In the genomic region with DNA sequence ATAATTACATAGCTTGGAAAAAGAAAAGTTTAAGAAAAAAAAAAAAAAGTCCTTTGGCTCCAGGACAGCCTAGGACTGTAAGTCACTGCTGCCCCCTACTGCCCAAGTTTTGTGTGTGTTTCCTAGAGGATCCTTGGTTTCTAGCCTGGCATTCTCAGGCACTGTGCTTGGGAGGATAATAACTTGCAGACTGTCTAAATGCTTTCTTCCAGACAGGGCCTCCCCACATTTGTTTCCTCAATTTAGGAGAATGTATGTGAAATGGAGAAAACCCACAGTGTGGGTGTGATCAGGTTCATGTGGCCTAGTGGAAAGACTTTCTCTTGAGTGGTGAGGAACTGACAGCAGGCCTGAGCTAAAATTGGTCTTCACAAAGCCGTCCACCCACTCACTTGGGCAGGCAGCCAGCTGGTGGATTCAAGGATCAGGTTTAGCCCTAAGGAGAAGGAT, we compare ENCODE assay signal across 8 cellular contexts.
DNase-seq lines count a peak whose midpoint lies in the region; ATAC-seq and TF ChIP-seq lines count a peak whose summit lies in the region.

No MANE protein-coding gene starts in this region.

- H3K27me3 ChIP-seq in neural progenitor cell (no peaks in the 10 kb centered on the region), transverse colon (no peaks in the 10 kb centered on the region)

- H4K20me1 ChIP-seq in neural progenitor cell (ENCODE audit: low read depth) = peaks cover 6% of the 10 kb centered on the region

- no peaks in the 10 kb centered on the region for H3K79me2 ChIP-seq in neural progenitor cell (ENCODE audit: low read depth)

- H2AFZ ChIP-seq in neural progenitor cell (replicated peaks) = no peak overlapping the region

- TF ChIP-seq EP300 in transverse colon (IDR thresholded peaks at IDR 0.05; ENCODE audit: low read depth) = no peak

- H3K9ac ChIP-seq in neural progenitor cell = no peak overlapping the region

- H3F3A ChIP-seq in neural progenitor cell (ENCODE audit: low read depth) = no peaks in the 10 kb centered on the region

- no peaks in the 10 kb centered on the region for H3K36me3 ChIP-seq in neural progenitor cell
- H3K36me3 ChIP-seq in transverse colon = no peaks in the 10 kb centered on the region

- no peak overlapping the region for H3K27ac Mint-ChIP-seq in neural progenitor cell

- ATAC-seq in HG03159 (IDR thresholded peaks at IDR 0.05; ENCODE audit: unreplicated experiment) = peak; percentile 64
- ATAC-seq in GM21723 (IDR thresholded peaks at IDR 0.05; ENCODE audit: unreplicated experiment) = no peak

- DNase-seq in Daoy (ENCODE audit: low read depth) (peak; percentile 72), NCI-H526 treated with DMSO at 0.1 percent for 48 hours (lab: John Stamatoyannopoulos, UW) (peak; percentile 44), fibroblast of gingiva (ENCODE audit: low read depth) (peak; percentile 72), neural progenitor cell (ENCODE audit: low spot score) (peak; percentile 88), transverse colon (peak; percentile 82)
- DNase-seq in activated CD8-positive, alpha-beta memory T cell treated with anti-CD3 and anti-CD28 coated beads, Interleukin-2, amount 50 U/mL, for 4 hours = peak; percentile 25

- in situ Hi-C loops in transverse colon (cut with MboI; ENCODE audit: low pct_ligation_motif_present in 1 of 4, low pct_unique_long_range_greater_than_20kb in 1 of 4, low sequenced_read_pairs in 3 of 4) = loop anchor here (5.0 to 10.0 kb wide), 3 partner anchors 336 to 341 kb away; no protein-coding TSS in a partner anchor

- 42% methylated on average over 1 of the region's 1 CpG; no CpG with 5 or more reads in 1 of the 2 donors for WGBS in transverse colon (ENCODE audit: low coverage in 1 of 2), 2 donors

- H3K4me3 ChIP-seq in neural progenitor cell = no peak overlapping the region
- H3K4me3 ChIP-seq in transverse colon = no peak overlapping the region

- H3K27ac ChIP-seq in neural progenitor cell (no peak overlapping the region), transverse colon (no peak overlapping the region)

- H3K9me3 Mint-ChIP-seq in neural progenitor cell = no peaks in the 10 kb centered on the region

- peaks cover 13% of the 10 kb centered on the region for H3K4me1 Mint-ChIP-seq in neural progenitor cell

- no peak overlapping the region for H3K4me2 ChIP-seq in neural progenitor cell

- peak; percentile 92 for TF ChIP-seq CTCF in neural progenitor cell (IDR thresholded peaks at IDR 0.05)
- peak; percentile 71 to 79 (median 78) for TF ChIP-seq CTCF in transverse colon (IDR thresholded peaks at IDR 0.05)

- H3K4me3 Mint-ChIP-seq in neural progenitor cell = no peak overlapping the region

- peaks cover 2% of the 10 kb centered on the region for H3K27me3 Mint-ChIP-seq in neural progenitor cell (ENCODE audit: insufficient read depth, low read depth)

- peaks cover 8% of the 10 kb centered on the region for H3K36me3 Mint-ChIP-seq in neural progenitor cell

- intact Hi-C loops in transverse colon (cut with DNase I; ENCODE audit: low total_unique reads) = loop anchor here (5.0 kb wide), 1 partner anchor 346 kb away; no protein-coding TSS in a partner anchor

- H3K4me1 ChIP-seq in neural progenitor cell = no peaks in the 10 kb centered on the region
- peaks cover 0 to 4% (median 0%) of the 10 kb centered on the region in 4 donors for H3K4me1 ChIP-seq in transverse colon

- H3K9me3 ChIP-seq in neural progenitor cell (ENCODE audit: low read depth) = no peaks in the 10 kb centered on the region
- H3K9me3 ChIP-seq in transverse colon = no peaks in the 10 kb centered on the region

- TF ChIP-seq POLR2A in transverse colon (IDR thresholded peaks at IDR 0.05) = no peak

Comparison
In these comparisons a context has a peak if more than half of its experiments do, and no peak if none do; other contexts are left out.
1. DNase-seq: peak in every context shown above with its lines; median percentile 88 in neural progenitor cell; 82 in transverse colon; 72 in Daoy; 72 in fibroblast of gingiva; 44 in NCI-H526 treated with DMSO at 0.1 percent for 48 hours; 25 in activated CD8-positive, alpha-beta memory T cell treated with anti-CD3 and anti-CD28 coated beads, Interleukin-2, amount 50 U/mL, for 4 hours.